10 cellular contexts compared by ENCODE assay signal in the genomic region with DNA sequence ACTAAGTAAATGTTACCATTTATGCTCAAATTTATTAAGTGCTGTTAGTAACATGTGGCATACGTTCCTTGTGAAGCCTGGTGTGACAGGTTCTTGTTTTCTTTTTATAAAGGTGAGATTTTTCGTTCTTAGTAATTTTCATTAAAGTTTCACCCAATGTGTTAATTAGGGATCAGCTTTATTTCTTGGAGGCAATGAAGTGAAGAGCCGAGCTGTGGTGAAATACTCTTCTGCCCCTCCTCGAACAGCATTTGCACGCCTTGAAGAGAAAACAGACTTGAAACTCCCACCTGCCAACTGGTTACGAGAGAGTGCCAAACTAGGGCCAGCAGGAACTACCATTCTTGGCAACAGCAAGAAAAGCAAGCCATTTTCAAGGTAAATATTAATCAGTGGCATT. TPM values are rescaled to one million over a fixed set of nuclear protein-coding genes. Genes with fewer than 3 reads are reported as not detected.
A peak's percentile ranks its signal among the peaks of the same experiment; 100 is the strongest.
DNase-seq lines count a peak whose midpoint lies in the region; ATAC-seq, FAIRE-seq and TF ChIP-seq lines count a peak whose summit lies in the region.
"Had no signal": no experiment of that assay in that cellular context is flagged by ENCODE, and none has a peak within 500 bp of the region (broad histone marks: within the 10 kb centered on the region; RNA-seq: fewer than 3 reads in every experiment).

No MANE protein-coding gene starts in this region.

- H3K4me1 ChIP-seq in A549: peaks cover 11% of the 10 kb centered on the region; the same call in 2 of the 3 replicates
- H3K4me1 ChIP-seq in body of pancreas: peaks cover 20% of the 10 kb centered on the region
- H3K4me1 ChIP-seq: prostate gland had no signal

- TF ChIP-seq POLR2A in A549 (IDR thresholded peaks at IDR 0.05; ENCODE audit: low read length) (no peak), body of pancreas (IDR thresholded peaks at IDR 0.05) (no peak)

- WGBS in A549 (ENCODE audit: missing lambda C conversion rate): 89% methylated on average over 6 of the region's 6 CpGs
- 31 to 33% methylated on average over 6 of the region's 6 CpGs for WGBS in body of pancreas, 2 donors

- DNase-seq in A549 (ENCODE audit: low read depth in 1 of 2, low spot score in 1 of 2) (no peak), body of pancreas (peak in 3 of 4 donors; percentile 40 to 51 (median 40)), G401 (ENCODE audit: low spot score) (no peak), NCI-H2029 treated with DMSO at 0.1 percent for 48 hours (lab: John Stamatoyannopoulos, UW) (no peak), NCI-H146 (lab: John Stamatoyannopoulos, UW) (no peak), NCI-H748 (lab: John Stamatoyannopoulos, UW; ENCODE audit: unreplicated experiment) (no peak)
- DNase-seq: cerebellar nuclear complex had no signal

- H3K9me3 ChIP-seq in A549 (peaks cover 10% of the 10 kb centered on the region), body of pancreas (no peaks in the 10 kb centered on the region)
- H3K9me3 ChIP-seq: prostate gland had no signal

- intact Hi-C loops in body of pancreas (cut with DNase I): no loop called here

- no peak for ATAC-seq in A549
- ATAC-seq in GM19025 (IDR thresholded peaks at IDR 0.05; ENCODE audit: low read depth, unreplicated experiment): peak; percentile 33
- ATAC-seq in HG03103 (IDR thresholded peaks at IDR 0.05; ENCODE audit: low read depth, unreplicated experiment): peak; percentile 29
- no peak for ATAC-seq in body of pancreas

- H3K4me2 ChIP-seq in A549: peak overlapping the region; percentile 88

- no peak for FAIRE-seq in A549 (lab: Jason Lieb, UNC)

- TF ChIP-seq RAD21 in A549 (conservative IDR thresholded peaks at IDR 0.05 in 1 of 2, IDR thresholded peaks at IDR 0.05 in 1 of 2): no peak

- H3K4me3 ChIP-seq in A549 (peak overlapping the region; percentile 84; the same call in 2 of the 3 replicates), body of pancreas (peak overlapping the region in 1 of 2 donors; percentile 93)

- H3K36me3 ChIP-seq in body of pancreas (replicated peaks in 1 of 2; ENCODE audit: insufficient read depth in 1 of 2, low read depth in 2 of 2): peaks cover 4 to 15% of the 10 kb centered on the region in 2 donors
- H3K36me3 ChIP-seq: prostate gland had no signal

- H3K27ac ChIP-seq in A549: no peak overlapping the region
- peak overlapping the region in 1 of 4 donors; percentile 37 for H3K27ac ChIP-seq in body of pancreas
- H3K27ac ChIP-seq: prostate gland had no signal

- H3K27me3 ChIP-seq in body of pancreas: no peaks in the 10 kb centered on the region

- TF ChIP-seq EP300 in A549 (IDR thresholded peaks at IDR 0.05): no peak

- POLR2A ChIA-PET in A549 (lab: Yijun Ruan, JAX): no interaction called here

- in situ Hi-C loops in G401 (cut with HindIII; ENCODE audit: low sequenced_read_pairs): no loop called here

- TF ChIP-seq CTCF in A549 (IDR thresholded peaks at IDR 0.05): no peak
- TF ChIP-seq CTCF in body of pancreas (IDR thresholded peaks at IDR 0.05): no peak

- CTCF ChIA-PET in A549 (lab: Yijun Ruan, JAX): interaction anchor here (0.6 kb wide), 1 partner anchor 950 kb away, joined by 3 read pairs; a partner anchor contains a TSS

TF ChIP-seq in A549, 52 proteins besides CTCF, POLR2A, EP300 and RAD21:
- no peak for TF ChIP-seq EHF (CRISPR knock-in tag; IDR thresholded peaks at IDR 0.05)
TF ChIP-seq in A549: peak in this region for 0.

RNA-seq across cellular contexts. Expression of a gene that starts 1.5 kb away (rescaled TPM):
- polyA plus RNA-seq in A549 (2011; rRNA removed) (31.1 and 37.9 TPM in 2 replicates), A549 (2017; fragmentation: RNase III; extraction: RNeasy Plus Mini Kit Qiagen cat#74134 plus additional on column Dnase treatment) (19.7 to 21.1 TPM (median 20.0 TPM) in 3 replicates)
- 10.0 and 10.2 TPM in 2 replicates for polyA plus RNA-seq in A549 (2012; cell fraction: cytosol; rRNA removed)
- polyA plus RNA-seq in A549 (2012; cell fraction: nucleus; rRNA removed): 16.4 and 21.5 TPM in 2 replicates
- polyA minus RNA-seq in A549 (2011; rRNA and poly(A)+ RNA removed): 19.4 and 27.6 TPM in 2 replicates
- total RNA-seq in body of pancreas: 10 to 100 TPM; 22.4 to 29.8 TPM
- total RNA-seq in G401 (2014; rRNA removed; shearing (Covaris generic)): 31.0 and 31.1 TPM in 2 replicates

RNA-seq across cellular contexts. Expression of a gene that starts 38.1 kb away (rescaled TPM):
- polyA plus RNA-seq in A549 (2011; rRNA removed) (not detected in 2 replicates), A549 (2017; fragmentation: RNase III; extraction: RNeasy Plus Mini Kit Qiagen cat#74134 plus additional on column Dnase treatment) (not detected in 3 replicates)
- polyA plus RNA-seq in A549 (2012; cell fraction: cytosol; rRNA removed): not detected in 2 replicates
- polyA plus RNA-seq in A549 (2012; cell fraction: nucleus; rRNA removed): not detected in 2 replicates
- polyA minus RNA-seq in A549 (2011; rRNA and poly(A)+ RNA removed): not detected in 2 replicates
- not detected for total RNA-seq in body of pancreas
- not detected in 2 replicates for total RNA-seq in G401 (2014; rRNA removed; shearing (Covaris generic))
- total RNA-seq: prostate gland had no signal

RNA-seq across cellular contexts. Expression of a gene that starts 54.6 kb away (rescaled TPM):
- polyA plus RNA-seq in A549 (2011; rRNA removed) (0.04 and 0.08 TPM in 2 replicates), A549 (2017; fragmentation: RNase III; extraction: RNeasy Plus Mini Kit Qiagen cat#74134 plus additional on column Dnase treatment) (0.04 TPM in 2 of 3 replicates, not detected in the other)
- polyA plus RNA-seq in A549 (2012; cell fraction: cytosol; rRNA removed): not detected in 2 replicates
- 0.07 and 0.14 TPM in 2 replicates for polyA plus RNA-seq in A549 (2012; cell fraction: nucleus; rRNA removed)
- not detected in 2 replicates for polyA minus RNA-seq in A549 (2011; rRNA and poly(A)+ RNA removed)
- total RNA-seq in body of pancreas: not detected
- not detected in 2 replicates for total RNA-seq in G401 (2014; rRNA removed; shearing (Covaris generic))
- total RNA-seq: prostate gland had no signal

Comparison
In these comparisons a context has a peak if more than half of its experiments do, and no peak if none do; other contexts are left out.
1. ATAC-seq: peak in GM19025 (single experiment) and HG03103 (single experiment); none in A549 (0 of 2) and body of pancreas (single experiment).
2. DNase-seq: peak in body of pancreas (3 of 4); none in A549 (0 of 2), G401 (single experiment), NCI-H2029 treated with DMSO at 0.1 percent for 48 hours (single experiment), NCI-H146 (single experiment) and NCI-H748 (single experiment).